Comparison of ENCODE assay signal across 2 cellular contexts in the genomic region with DNA sequence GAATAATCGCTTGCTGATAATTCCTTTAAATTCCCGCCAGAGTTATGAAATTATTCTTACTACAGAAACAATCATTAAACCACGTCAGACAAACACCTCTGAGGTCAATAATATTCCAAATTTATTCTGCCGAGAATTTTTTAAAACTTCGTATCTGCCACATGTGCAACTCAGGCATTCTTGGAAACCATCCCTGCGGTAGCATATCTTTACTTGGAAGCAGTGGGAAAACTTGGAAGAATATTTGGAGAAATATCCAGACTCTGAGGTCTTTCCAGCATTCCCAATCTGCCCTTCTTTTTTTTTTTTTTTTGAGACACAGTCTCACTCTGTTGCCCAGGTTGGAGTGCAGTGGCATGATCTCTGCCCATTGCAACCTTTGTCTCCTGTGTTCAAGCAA.
TF ChIP-seq lines count a peak whose summit lies in the region.

No MANE protein-coding gene starts in this region.

TF ChIP-seq in liver, 16 proteins besides CTCF, POLR2A, EP300 and RAD21:
- TF ChIP-seq, protein P1, sequence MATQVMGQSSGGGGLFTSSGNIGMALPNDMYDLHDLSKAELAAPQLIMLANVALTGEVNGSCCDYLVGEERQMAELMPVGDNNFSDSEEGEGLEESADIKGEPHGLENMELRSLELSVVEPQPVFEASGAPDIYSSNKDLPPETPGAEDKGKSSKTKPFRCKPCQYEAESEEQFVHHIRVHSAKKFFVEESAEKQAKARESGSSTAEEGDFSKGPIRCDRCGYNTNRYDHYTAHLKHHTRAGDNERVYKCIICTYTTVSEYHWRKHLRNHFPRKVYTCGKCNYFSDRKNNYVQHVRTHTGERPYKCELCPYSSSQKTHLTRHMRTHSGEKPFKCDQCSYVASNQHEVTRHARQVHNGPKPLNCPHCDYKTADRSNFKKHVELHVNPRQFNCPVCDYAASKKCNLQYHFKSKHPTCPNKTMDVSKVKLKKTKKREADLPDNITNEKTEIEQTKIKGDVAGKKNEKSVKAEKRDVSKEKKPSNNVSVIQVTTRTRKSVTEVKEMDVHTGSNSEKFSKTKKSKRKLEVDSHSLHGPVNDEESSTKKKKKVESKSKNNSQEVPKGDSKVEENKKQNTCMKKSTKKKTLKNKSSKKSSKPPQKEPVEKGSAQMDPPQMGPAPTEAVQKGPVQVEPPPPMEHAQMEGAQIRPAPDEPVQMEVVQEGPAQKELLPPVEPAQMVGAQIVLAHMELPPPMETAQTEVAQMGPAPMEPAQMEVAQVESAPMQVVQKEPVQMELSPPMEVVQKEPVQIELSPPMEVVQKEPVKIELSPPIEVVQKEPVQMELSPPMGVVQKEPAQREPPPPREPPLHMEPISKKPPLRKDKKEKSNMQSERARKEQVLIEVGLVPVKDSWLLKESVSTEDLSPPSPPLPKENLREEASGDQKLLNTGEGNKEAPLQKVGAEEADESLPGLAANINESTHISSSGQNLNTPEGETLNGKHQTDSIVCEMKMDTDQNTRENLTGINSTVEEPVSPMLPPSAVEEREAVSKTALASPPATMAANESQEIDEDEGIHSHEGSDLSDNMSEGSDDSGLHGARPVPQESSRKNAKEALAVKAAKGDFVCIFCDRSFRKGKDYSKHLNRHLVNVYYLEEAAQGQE (IDR thresholded peaks at IDR 0.05): peak; percentile 84
- no peak for TF ChIP-seq JUND (IDR thresholded peaks at IDR 0.05)

TF ChIP-seq in HepG2, 621 proteins besides CTCF, POLR2A, EP300 and RAD21:
- TF ChIP-seq SAFB2 (CRISPR knock-in tag; IDR thresholded peaks at IDR 0.05; ENCODE audit: borderline replicate concordance, low read depth) (no peak), ZNF790 (CRISPR knock-in tag; IDR thresholded peaks at IDR 0.05; ENCODE audit: borderline replicate concordance) (no peak), ZNF3 (CRISPR knock-in tag; IDR thresholded peaks at IDR 0.05) (no peak), CBX1 (IDR thresholded peaks at IDR 0.05; ENCODE audit: low read depth) (no peak), ARID2 (CRISPR knock-in tag; IDR thresholded peaks at IDR 0.05; ENCODE audit: borderline replicate concordance) (no peak), ZNF138 (CRISPR knock-in tag; IDR thresholded peaks at IDR 0.05; ENCODE audit: low read depth) (no peak), SP5 (CRISPR knock-in tag; IDR thresholded peaks at IDR 0.05; ENCODE audit: borderline replicate concordance, low read depth) (no peak), FLYWCH1 (CRISPR knock-in tag; IDR thresholded peaks at IDR 0.05) (no peak), ATM (IDR thresholded peaks at IDR 0.05; ENCODE audit: borderline replicate concordance) (no peak), HDAC1 (CRISPR knock-in tag; IDR thresholded peaks at IDR 0.05) (no peak), SALL1 (CRISPR knock-in tag; IDR thresholded peaks at IDR 0.05) (no peak), CHCHD3 (CRISPR knock-in tag; IDR thresholded peaks at IDR 0.05) (no peak), NFE2L1 (CRISPR knock-in tag; IDR thresholded peaks at IDR 0.05; ENCODE audit: borderline replicate concordance) (no peak), FOXA1 (IDR thresholded peaks at IDR 0.05) (no peak), FOXA1 (CRISPR knock-in tag; IDR thresholded peaks at IDR 0.05) (no peak), CCAR2 (optimal IDR thresholded peaks at IDR 0.05; ENCODE audit: low read depth, low read length) (no peak), JDP2 (CRISPR knock-in tag; IDR thresholded peaks at IDR 0.05; ENCODE audit: borderline replicate concordance) (no peak)
- TF ChIP-seq, protein P2, sequence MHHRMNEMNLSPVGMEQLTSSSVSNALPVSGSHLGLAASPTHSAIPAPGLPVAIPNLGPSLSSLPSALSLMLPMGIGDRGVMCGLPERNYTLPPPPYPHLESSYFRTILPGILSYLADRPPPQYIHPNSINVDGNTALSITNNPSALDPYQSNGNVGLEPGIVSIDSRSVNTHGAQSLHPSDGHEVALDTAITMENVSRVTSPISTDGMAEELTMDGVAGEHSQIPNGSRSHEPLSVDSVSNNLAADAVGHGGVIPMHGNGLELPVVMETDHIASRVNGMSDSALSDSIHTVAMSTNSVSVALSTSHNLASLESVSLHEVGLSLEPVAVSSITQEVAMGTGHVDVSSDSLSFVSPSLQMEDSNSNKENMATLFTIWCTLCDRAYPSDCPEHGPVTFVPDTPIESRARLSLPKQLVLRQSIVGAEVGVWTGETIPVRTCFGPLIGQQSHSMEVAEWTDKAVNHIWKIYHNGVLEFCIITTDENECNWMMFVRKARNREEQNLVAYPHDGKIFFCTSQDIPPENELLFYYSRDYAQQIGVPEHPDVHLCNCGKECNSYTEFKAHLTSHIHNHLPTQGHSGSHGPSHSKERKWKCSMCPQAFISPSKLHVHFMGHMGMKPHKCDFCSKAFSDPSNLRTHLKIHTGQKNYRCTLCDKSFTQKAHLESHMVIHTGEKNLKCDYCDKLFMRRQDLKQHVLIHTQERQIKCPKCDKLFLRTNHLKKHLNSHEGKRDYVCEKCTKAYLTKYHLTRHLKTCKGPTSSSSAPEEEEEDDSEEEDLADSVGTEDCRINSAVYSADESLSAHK (CRISPR knock-in tag; IDR thresholded peaks at IDR 0.05; ENCODE audit: borderline replicate concordance): no peak
- TF ChIP-seq, protein P3, sequence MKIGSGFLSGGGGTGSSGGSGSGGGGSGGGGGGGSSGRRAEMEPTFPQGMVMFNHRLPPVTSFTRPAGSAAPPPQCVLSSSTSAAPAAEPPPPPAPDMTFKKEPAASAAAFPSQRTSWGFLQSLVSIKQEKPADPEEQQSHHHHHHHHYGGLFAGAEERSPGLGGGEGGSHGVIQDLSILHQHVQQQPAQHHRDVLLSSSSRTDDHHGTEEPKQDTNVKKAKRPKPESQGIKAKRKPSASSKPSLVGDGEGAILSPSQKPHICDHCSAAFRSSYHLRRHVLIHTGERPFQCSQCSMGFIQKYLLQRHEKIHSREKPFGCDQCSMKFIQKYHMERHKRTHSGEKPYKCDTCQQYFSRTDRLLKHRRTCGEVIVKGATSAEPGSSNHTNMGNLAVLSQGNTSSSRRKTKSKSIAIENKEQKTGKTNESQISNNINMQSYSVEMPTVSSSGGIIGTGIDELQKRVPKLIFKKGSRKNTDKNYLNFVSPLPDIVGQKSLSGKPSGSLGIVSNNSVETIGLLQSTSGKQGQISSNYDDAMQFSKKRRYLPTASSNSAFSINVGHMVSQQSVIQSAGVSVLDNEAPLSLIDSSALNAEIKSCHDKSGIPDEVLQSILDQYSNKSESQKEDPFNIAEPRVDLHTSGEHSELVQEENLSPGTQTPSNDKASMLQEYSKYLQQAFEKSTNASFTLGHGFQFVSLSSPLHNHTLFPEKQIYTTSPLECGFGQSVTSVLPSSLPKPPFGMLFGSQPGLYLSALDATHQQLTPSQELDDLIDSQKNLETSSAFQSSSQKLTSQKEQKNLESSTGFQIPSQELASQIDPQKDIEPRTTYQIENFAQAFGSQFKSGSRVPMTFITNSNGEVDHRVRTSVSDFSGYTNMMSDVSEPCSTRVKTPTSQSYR (CRISPR knock-in tag; IDR thresholded peaks at IDR 0.05; ENCODE audit: borderline replicate concordance): no peak
- TF ChIP-seq, protein P4, sequence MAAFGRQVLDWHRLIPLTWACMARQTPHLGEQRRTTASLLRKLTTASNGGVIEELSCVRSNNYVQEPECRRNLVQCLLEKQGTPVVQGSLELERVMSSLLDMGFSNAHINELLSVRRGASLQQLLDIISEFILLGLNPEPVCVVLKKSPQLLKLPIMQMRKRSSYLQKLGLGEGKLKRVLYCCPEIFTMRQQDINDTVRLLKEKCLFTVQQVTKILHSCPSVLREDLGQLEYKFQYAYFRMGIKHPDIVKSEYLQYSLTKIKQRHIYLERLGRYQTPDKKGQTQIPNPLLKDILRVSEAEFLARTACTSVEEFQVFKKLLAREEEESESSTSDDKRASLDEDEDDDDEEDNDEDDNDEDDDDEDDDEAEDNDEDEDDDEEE (CRISPR knock-in tag; IDR thresholded peaks at IDR 0.05): no peak
